10 cellular contexts compared by ENCODE assay signal in genomic region chr5:151067632-151068031, GRCh38. TPM values are rescaled to one million over a fixed set of nuclear protein-coding genes. Genes with fewer than 3 reads are reported as not detected.
DNase-seq lines count a peak whose midpoint lies in the region; ATAC-seq and TF ChIP-seq lines count a peak whose summit lies in the region.
"Had no signal": no experiment of that assay in that cellular context is flagged by ENCODE, and none has a peak within 500 bp of the region (broad histone marks: within the 10 kb centered on the region; RNA-seq: fewer than 3 reads in every experiment).

No MANE protein-coding gene starts in this region.

- peak overlapping the region; percentile 53 for H3K4me3 Mint-ChIP-seq in activated T-helper 2 cell treated with anti-CD3 and anti-CD28 coated beads, Interferon-gamma antibody, Interleukin-2, Interleukin-4, amounts not matched to agents 10 μg/mL and 5 μg/mL and 100 μg/mL, durations not matched to agents 14 hours and 24 hours and 36 hours (ENCODE audit: low read depth)

- intact Hi-C loops in heart right ventricle (cut with DNase I): no loop called here
- intact Hi-C loops in left cardiac atrium (cut with DNase I): no loop called here
- intact Hi-C loops in activated T-helper 2 cell treated with anti-CD3 and anti-CD28 coated beads, Interferon-gamma antibody, Interleukin-2, Interleukin-4, amounts not matched to agents 10 μg/mL and 5 μg/mL and 100 μg/mL, durations not matched to agents 14 hours and 24 hours and 36 hours (cut with micrococcal nuclease): loop anchor here (2.0 kb wide), 2 partner anchors 27 to 85 kb away; no protein-coding TSS in a partner anchor

- no peaks in the 10 kb centered on the region for H3K9me3 Mint-ChIP-seq in activated T-helper 2 cell treated with anti-CD3 and anti-CD28 coated beads, Interferon-gamma antibody, Interleukin-2, Interleukin-4, amounts not matched to agents 10 μg/mL and 5 μg/mL and 100 μg/mL, durations not matched to agents 14 hours and 24 hours and 36 hours

- no peak for TF ChIP-seq POLR2A in upper lobe of left lung (IDR thresholded peaks at IDR 0.05)

- TF ChIP-seq CTCF in heart right ventricle (IDR thresholded peaks at IDR 0.05) (no peak), upper lobe of left lung (IDR thresholded peaks at IDR 0.05) (no peak)

- no peaks in the 10 kb centered on the region for H3K27me3 Mint-ChIP-seq in activated T-helper 2 cell treated with anti-CD3 and anti-CD28 coated beads, Interferon-gamma antibody, Interleukin-2, Interleukin-4, amounts not matched to agents 10 μg/mL and 5 μg/mL and 100 μg/mL, durations not matched to agents 14 hours and 24 hours and 36 hours (ENCODE audit: low read depth)

- H3K36me3 ChIP-seq in heart right ventricle: peaks cover 0 to 53% (median 4%) of the 10 kb centered on the region in 9 donors
- H3K36me3 ChIP-seq in mesodermal cell (ENCODE audit: control insufficient read depth, insufficient read depth, low read length): peaks cover 13% of the 10 kb centered on the region
- H3K36me3 ChIP-seq in upper lobe of left lung: peaks cover 0 to 20% (median 4%) of the 10 kb centered on the region in 4 donors

- peak in 2 of 8 donors; percentile 15 to 26 for ATAC-seq in heart right ventricle
- no peak for ATAC-seq in left cardiac atrium
- no peak for ATAC-seq in upper lobe of left lung (ENCODE audit: low FRiP score in 2 of 2)
- ATAC-seq in GM19035 (IDR thresholded peaks at IDR 0.05; ENCODE audit: unreplicated experiment): no peak
- ATAC-seq: Panc1 had no signal

- 62 to 82% methylated on average over 10 of the region's 10 CpGs for WGBS in heart right ventricle, 2 donors
- WGBS in mesodermal cell (ENCODE audit: insufficient coverage in 2 of 2), 2 experiments: 90 to 98% methylated on average over 7 of the region's 10 CpGs
- WGBS in upper lobe of left lung, 2 donors: 67 to 74% methylated on average over 9 to 10 of the region's 10 CpGs

- H3K4me1 Mint-ChIP-seq in activated T-helper 2 cell treated with anti-CD3 and anti-CD28 coated beads, Interferon-gamma antibody, Interleukin-2, Interleukin-4, amounts not matched to agents 10 μg/mL and 5 μg/mL and 100 μg/mL, durations not matched to agents 14 hours and 24 hours and 36 hours (ENCODE audit: low read depth): peaks cover 90% of the 10 kb centered on the region

- H3K36me3 Mint-ChIP-seq in activated T-helper 2 cell treated with anti-CD3 and anti-CD28 coated beads, Interferon-gamma antibody, Interleukin-2, Interleukin-4, amounts not matched to agents 10 μg/mL and 5 μg/mL and 100 μg/mL, durations not matched to agents 14 hours and 24 hours and 36 hours (ENCODE audit: low read depth): peaks cover 95% of the 10 kb centered on the region

- H3K27ac ChIP-seq in heart right ventricle (peak overlapping the region in 9 of 10 donors; percentile 68 to 89 (median 78)), mesodermal cell (ENCODE audit: low read depth, low read length, severe bottlenecking) (peak overlapping the region; percentile 33), upper lobe of left lung (peak overlapping the region; percentile 59 to 78 (median 69))

- peak overlapping the region; percentile 89 for H3K27ac Mint-ChIP-seq in activated T-helper 2 cell treated with anti-CD3 and anti-CD28 coated beads, Interferon-gamma antibody, Interleukin-2, Interleukin-4, amounts not matched to agents 10 μg/mL and 5 μg/mL and 100 μg/mL, durations not matched to agents 14 hours and 24 hours and 36 hours

- no peak for TF ChIP-seq EP300 in upper lobe of left lung (IDR thresholded peaks at IDR 0.05)

- DNase-seq in heart right ventricle: no peak
- no peak for DNase-seq in left cardiac atrium
- DNase-seq in activated T-helper 2 cell treated with anti-CD3 and anti-CD28 coated beads, Interferon-gamma antibody, Interleukin-2, Interleukin-4, amounts not matched to agents 10 μg/mL and 5 μg/mL and 100 μg/mL, durations not matched to agents 14 hours and 24 hours and 36 hours (ENCODE audit: low spot score): no peak
- DNase-seq in upper lobe of left lung: no peak
- no peak for DNase-seq in middle frontal gyrus (ENCODE audit: extremely low spot score, low spot score)
- DNase-seq in T-helper 9 cell: no peak
- DNase-seq: NCI-H2171 had no signal

- H3K4me1 ChIP-seq in heart right ventricle (peaks cover 55 to 100% (median 96%) of the 10 kb centered on the region in 9 donors), mesodermal cell (ENCODE audit: control insufficient read depth, insufficient read depth, low read length, poor library complexity, severe bottlenecking) (peaks cover 50% of the 10 kb centered on the region), upper lobe of left lung (peaks cover 68 to 90% (median 84%) of the 10 kb centered on the region in 4 donors)

- no peak overlapping the region for H3K4me3 ChIP-seq in heart right ventricle
- H3K4me3 ChIP-seq in mesodermal cell (ENCODE audit: extremely low read depth, insufficient read depth, low read length, poor library complexity, severe bottlenecking): no peak overlapping the region
- no peak overlapping the region for H3K4me3 ChIP-seq in upper lobe of left lung

- no peaks in the 10 kb centered on the region for H3K9me3 ChIP-seq in heart right ventricle
- H3K9me3 ChIP-seq in mesodermal cell (ENCODE audit: control insufficient read depth, low read length): no peaks in the 10 kb centered on the region
- H3K9me3 ChIP-seq in upper lobe of left lung: no peaks in the 10 kb centered on the region

- H3K27me3 ChIP-seq in heart right ventricle: no peaks in the 10 kb centered on the region
- no peaks in the 10 kb centered on the region for H3K27me3 ChIP-seq in upper lobe of left lung

RNA-seq across cellular contexts. Expression of gene TNIP1, which starts 13.2 kb away (rescaled TPM):
- total RNA-seq in heart right ventricle (100 to 1,000 TPM; 113 to 130 (median 125) TPM), left cardiac atrium (100 to 1,000 TPM in 1 of 2 donors, 10 to 100 TPM in 1; 80.4 to 101 TPM), upper lobe of left lung (100 to 1,000 TPM; 109 to 166 (median 130) TPM)
- polyA plus RNA-seq in heart right ventricle: 10 to 100 TPM; 63.8 to 78.1 TPM
- 473 and 477 TPM in 2 replicates for total RNA-seq in activated T-helper 2 cell treated with anti-CD3 and anti-CD28 coated beads, Interferon-gamma antibody, Interleukin-2, Interleukin-4, amounts not matched to agents 10 μg/mL and 5 μg/mL and 100 μg/mL, durations not matched to agents 14 hours and 24 hours and 36 hours
- polyA plus RNA-seq in mesodermal cell (2013, experiment 1 of 2): 49.5 TPM
- polyA plus RNA-seq in mesodermal cell (2013, experiment 2 of 2): 43.9 TPM

RNA-seq across cellular contexts. Expression of gene GPX3, which starts 47.2 kb away (rescaled TPM):
- 100 to 1,000 TPM; 208 to 990 (median 601) TPM for total RNA-seq in heart right ventricle
- polyA plus RNA-seq in heart right ventricle: 1,000 to 10,000 TPM; 1,059 to 1,234 TPM
- 1,000 to 10,000 TPM; 1,172 to 1,220 TPM for total RNA-seq in left cardiac atrium
- 0.46 TPM in 1 of 2 replicates, not detected in the other for total RNA-seq in activated T-helper 2 cell treated with anti-CD3 and anti-CD28 coated beads, Interferon-gamma antibody, Interleukin-2, Interleukin-4, amounts not matched to agents 10 μg/mL and 5 μg/mL and 100 μg/mL, durations not matched to agents 14 hours and 24 hours and 36 hours
- 19.9 TPM for polyA plus RNA-seq in mesodermal cell (2013, experiment 1 of 2)
- 14.3 TPM for polyA plus RNA-seq in mesodermal cell (2013, experiment 2 of 2)
- 1,000 to 10,000 TPM in 4 of 6 donors, 100 to 1,000 TPM in 2; 876 to 1,536 (median 1,027) TPM for total RNA-seq in upper lobe of left lung

Comparison
In these comparisons a context has a peak if more than half of its experiments do, and no peak if none do; other contexts are left out.
1. RNA of gene GPX3, which starts 47.2 kb away (total RNA-seq): 1,172 to 1,220 TPM in left cardiac atrium, 876 to 1,536 TPM in upper lobe of left lung and 208 to 990 TPM in heart right ventricle; 0.46 TPM in activated T-helper 2 cell treated with anti-CD3 and anti-CD28 coated beads, Interferon-gamma antibody, Interleukin-2, Interleukin-4, amounts not matched to agents 10 μg/mL and 5 μg/mL and 100 μg/mL, durations not matched to agents 14 hours and 24 hours and 36 hours; every median in the first group is over 100 times any median in the second.
2. Peak in every context shown above with its lines, with median percentiles within 50 percentile points of each other: H3K27ac ChIP-seq.